2 cellular contexts compared by ENCODE assay signal in genomic region chr9:33682551-33682950, GRCh38.
TF ChIP-seq lines count a peak whose summit lies in the region.

No MANE protein-coding gene starts in this region.

TF ChIP-seq in GM23338, 12 proteins besides CTCF, POLR2A, EP300 and RAD21 (continued from another document):
- TF ChIP-seq STAT1 (IDR thresholded peaks at IDR 0.05; ENCODE audit: unreplicated experiment) = no peak
- TF ChIP-seq, protein P1, sequence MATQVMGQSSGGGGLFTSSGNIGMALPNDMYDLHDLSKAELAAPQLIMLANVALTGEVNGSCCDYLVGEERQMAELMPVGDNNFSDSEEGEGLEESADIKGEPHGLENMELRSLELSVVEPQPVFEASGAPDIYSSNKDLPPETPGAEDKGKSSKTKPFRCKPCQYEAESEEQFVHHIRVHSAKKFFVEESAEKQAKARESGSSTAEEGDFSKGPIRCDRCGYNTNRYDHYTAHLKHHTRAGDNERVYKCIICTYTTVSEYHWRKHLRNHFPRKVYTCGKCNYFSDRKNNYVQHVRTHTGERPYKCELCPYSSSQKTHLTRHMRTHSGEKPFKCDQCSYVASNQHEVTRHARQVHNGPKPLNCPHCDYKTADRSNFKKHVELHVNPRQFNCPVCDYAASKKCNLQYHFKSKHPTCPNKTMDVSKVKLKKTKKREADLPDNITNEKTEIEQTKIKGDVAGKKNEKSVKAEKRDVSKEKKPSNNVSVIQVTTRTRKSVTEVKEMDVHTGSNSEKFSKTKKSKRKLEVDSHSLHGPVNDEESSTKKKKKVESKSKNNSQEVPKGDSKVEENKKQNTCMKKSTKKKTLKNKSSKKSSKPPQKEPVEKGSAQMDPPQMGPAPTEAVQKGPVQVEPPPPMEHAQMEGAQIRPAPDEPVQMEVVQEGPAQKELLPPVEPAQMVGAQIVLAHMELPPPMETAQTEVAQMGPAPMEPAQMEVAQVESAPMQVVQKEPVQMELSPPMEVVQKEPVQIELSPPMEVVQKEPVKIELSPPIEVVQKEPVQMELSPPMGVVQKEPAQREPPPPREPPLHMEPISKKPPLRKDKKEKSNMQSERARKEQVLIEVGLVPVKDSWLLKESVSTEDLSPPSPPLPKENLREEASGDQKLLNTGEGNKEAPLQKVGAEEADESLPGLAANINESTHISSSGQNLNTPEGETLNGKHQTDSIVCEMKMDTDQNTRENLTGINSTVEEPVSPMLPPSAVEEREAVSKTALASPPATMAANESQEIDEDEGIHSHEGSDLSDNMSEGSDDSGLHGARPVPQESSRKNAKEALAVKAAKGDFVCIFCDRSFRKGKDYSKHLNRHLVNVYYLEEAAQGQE (IDR thresholded peaks at IDR 0.05; ENCODE audit: unreplicated experiment) = no peak
- no peak for TF ChIP-seq CREB1 (CRISPR knock-in tag; IDR thresholded peaks at IDR 0.05; ENCODE audit: low read depth)
- no peak for TF ChIP-seq POLR2AphosphoS5 (IDR thresholded peaks at IDR 0.05; ENCODE audit: low read depth)
- TF ChIP-seq JUNB (IDR thresholded peaks at IDR 0.05; ENCODE audit: unreplicated experiment) = no peak
- TF ChIP-seq EZH2phosphoT487 (IDR thresholded peaks at IDR 0.05; ENCODE audit: unreplicated experiment) = no peak
- TF ChIP-seq ZNF331 (CRISPR knock-in tag; IDR thresholded peaks at IDR 0.05; ENCODE audit: low read depth) = no peak
- TF ChIP-seq, protein P2, sequence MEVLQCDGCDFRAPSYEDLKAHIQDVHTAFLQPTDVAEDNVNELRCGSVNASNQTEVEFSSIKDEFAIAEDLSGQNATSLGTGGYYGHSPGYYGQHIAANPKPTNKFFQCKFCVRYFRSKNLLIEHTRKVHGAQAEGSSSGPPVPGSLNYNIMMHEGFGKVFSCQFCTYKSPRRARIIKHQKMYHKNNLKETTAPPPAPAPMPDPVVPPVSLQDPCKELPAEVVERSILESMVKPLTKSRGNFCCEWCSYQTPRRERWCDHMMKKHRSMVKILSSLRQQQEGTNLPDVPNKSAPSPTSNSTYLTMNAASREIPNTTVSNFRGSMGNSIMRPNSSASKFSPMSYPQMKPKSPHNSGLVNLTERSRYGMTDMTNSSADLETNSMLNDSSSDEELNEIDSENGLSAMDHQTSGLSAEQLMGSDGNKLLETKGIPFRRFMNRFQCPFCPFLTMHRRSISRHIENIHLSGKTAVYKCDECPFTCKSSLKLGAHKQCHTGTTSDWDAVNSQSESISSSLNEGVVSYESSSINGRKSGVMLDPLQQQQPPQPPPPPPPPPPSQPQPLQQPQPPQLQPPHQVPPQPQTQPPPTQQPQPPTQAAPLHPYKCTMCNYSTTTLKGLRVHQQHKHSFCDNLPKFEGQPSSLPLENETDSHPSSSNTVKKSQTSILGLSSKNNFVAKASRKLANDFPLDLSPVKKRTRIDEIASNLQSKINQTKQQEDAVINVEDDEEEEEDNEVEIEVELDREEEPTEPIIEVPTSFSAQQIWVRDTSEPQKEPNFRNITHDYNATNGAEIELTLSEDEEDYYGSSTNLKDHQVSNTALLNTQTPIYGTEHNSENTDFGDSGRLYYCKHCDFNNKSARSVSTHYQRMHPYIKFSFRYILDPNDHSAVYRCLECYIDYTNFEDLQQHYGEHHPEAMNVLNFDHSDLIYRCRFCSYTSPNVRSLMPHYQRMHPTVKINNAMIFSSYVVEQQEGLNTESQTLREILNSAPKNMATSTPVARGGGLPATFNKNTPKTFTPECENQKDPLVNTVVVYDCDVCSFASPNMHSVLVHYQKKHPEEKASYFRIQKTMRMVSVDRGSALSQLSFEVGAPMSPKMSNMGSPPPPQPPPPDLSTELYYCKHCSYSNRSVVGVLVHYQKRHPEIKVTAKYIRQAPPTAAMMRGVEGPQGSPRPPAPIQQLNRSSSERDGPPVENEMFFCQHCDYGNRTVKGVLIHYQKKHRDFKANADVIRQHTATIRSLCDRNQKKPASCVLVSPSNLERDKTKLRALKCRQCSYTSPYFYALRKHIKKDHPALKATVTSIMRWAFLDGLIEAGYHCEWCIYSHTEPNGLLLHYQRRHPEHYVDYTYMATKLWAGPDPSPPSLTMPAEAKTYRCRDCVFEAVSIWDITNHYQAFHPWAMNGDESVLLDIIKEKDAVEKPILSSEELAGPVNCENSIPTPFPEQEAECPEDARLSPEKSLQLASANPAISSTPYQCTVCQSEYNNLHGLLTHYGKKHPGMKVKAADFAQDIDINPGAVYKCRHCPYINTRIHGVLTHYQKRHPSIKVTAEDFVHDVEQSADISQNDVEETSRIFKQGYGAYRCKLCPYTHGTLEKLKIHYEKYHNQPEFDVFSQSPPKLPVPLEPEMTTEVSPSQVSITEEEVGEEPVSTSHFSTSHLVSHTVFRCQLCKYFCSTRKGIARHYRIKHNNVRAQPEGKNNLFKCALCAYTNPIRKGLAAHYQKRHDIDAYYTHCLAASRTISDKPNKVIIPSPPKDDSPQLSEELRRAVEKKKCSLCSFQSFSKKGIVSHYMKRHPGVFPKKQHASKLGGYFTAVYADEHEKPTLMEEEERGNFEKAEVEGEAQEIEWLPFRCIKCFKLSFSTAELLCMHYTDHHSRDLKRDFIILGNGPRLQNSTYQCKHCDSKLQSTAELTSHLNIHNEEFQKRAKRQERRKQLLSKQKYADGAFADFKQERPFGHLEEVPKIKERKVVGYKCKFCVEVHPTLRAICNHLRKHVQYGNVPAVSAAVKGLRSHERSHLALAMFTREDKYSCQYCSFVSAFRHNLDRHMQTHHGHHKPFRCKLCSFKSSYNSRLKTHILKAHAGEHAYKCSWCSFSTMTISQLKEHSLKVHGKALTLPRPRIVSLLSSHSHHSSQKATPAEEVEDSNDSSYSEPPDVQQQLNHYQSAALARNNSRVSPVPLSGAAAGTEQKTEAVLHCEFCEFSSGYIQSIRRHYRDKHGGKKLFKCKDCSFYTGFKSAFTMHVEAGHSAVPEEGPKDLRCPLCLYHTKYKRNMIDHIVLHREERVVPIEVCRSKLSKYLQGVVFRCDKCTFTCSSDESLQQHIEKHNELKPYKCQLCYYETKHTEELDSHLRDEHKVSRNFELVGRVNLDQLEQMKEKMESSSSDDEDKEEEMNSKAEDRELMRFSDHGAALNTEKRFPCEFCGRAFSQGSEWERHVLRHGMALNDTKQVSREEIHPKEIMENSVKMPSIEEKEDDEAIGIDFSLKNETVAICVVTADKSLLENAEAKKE (CRISPR knock-in tag; IDR thresholded peaks at IDR 0.05) = no peak
- TF ChIP-seq EZH2 (IDR thresholded peaks at IDR 0.05; ENCODE audit: low read depth, unreplicated experiment) = no peak
- TF ChIP-seq ETS1 (IDR thresholded peaks at IDR 0.05) = no peak

TF ChIP-seq in H1, 55 proteins besides CTCF, POLR2A, EP300 and RAD21:
- TF ChIP-seq MAX (IDR thresholded peaks at IDR 0.05) = peak; percentile 17; the same call in 1 of the 2 replicates
- TF ChIP-seq YY1 (IDR thresholded peaks at IDR 0.05; ENCODE audit: low read depth, low read length) = peak; percentile 46; the same call in 1 of the 2 replicates
- no peak for TF ChIP-seq BCL11A (IDR thresholded peaks at IDR 0.05; ENCODE audit: low read depth in 2 of 2, low read length in 2 of 2)
TF ChIP-seq in H1: peak in this region for 2.
